11 cellular contexts compared by ENCODE assay signal in genomic region chr1:201721131-201722049, GRCh38.
A peak's percentile ranks its signal among the peaks of the same experiment; 100 is the strongest.
DNase-seq lines count a peak whose midpoint lies in the region; ATAC-seq, FAIRE-seq and TF ChIP-seq lines count a peak whose summit lies in the region.
"Had no signal": no experiment of that assay in that cellular context is flagged by ENCODE, and none has a peak within 500 bp of the region (broad histone marks: within the 10 kb centered on the region; RNA-seq: fewer than 3 reads in every experiment).

No MANE protein-coding gene starts in this region.

- H3K36me3 ChIP-seq in GM23248 (ENCODE audit: low read depth) (peaks cover 10% of the 10 kb centered on the region; the same call in 1 of the 2 replicates), WERI-Rb-1 (peaks cover 38% of the 10 kb centered on the region), skeletal muscle satellite cell (ENCODE audit: insufficient read depth, low read length) (peaks cover 64% of the 10 kb centered on the region)

- H3K4me1 ChIP-seq in GM23248 (ENCODE audit: insufficient read depth) (peaks cover 64% of the 10 kb centered on the region), skeletal muscle satellite cell (ENCODE audit: control insufficient read depth, insufficient read depth, low read length) (peaks cover 58% of the 10 kb centered on the region)

- no peak for TF ChIP-seq CTCF in WERI-Rb-1 (IDR thresholded peaks at IDR 0.05; ENCODE audit: low read depth, low read length)

- peaks cover 95% of the 10 kb centered on the region for H3K79me2 ChIP-seq in GM23248 (ENCODE audit: insufficient read depth)

- no peak for FAIRE-seq in frontal cortex (lab: Jason Lieb, UNC)

- ATAC-seq in HG02588 (IDR thresholded peaks at IDR 0.05; ENCODE audit: unreplicated experiment): no peak
- no peak for ATAC-seq in GM21717 (IDR thresholded peaks at IDR 0.05; ENCODE audit: unreplicated experiment)

- H3K9me3 ChIP-seq in GM23248 (ENCODE audit: low read depth): no peaks in the 10 kb centered on the region
- no peaks in the 10 kb centered on the region for H3K9me3 ChIP-seq in WERI-Rb-1 (ENCODE audit: severe bottlenecking)
- no peaks in the 10 kb centered on the region for H3K9me3 ChIP-seq in skeletal muscle satellite cell (replicated peaks; ENCODE audit: low read length)

- H3K4me2 ChIP-seq in GM23248 (ENCODE audit: unreplicated experiment) (peak overlapping the region; percentile 51), skeletal muscle satellite cell (ENCODE audit: low read length) (peak overlapping the region; percentile 24)

- H3K27ac ChIP-seq in GM23248 (peak overlapping the region; percentile 92), WERI-Rb-1 (peak overlapping the region; percentile 19)

- H2AFZ ChIP-seq in GM23248: no peak overlapping the region

- H3K4me3 ChIP-seq in GM23248 (0 out of 2 replicates have a peak overlapping the region, but pooled peaks have one; percentile 0), WERI-Rb-1 (ENCODE audit: low read depth, low read length) (no peak overlapping the region), skeletal muscle satellite cell (ENCODE audit: low read length) (no peak overlapping the region)

- H3K9me2 ChIP-seq in GM23248 (ENCODE audit: insufficient read depth): no peaks in the 10 kb centered on the region

- no peaks in the 10 kb centered on the region for H3K27me3 ChIP-seq in GM23248 (replicated peaks; ENCODE audit: insufficient read depth)
- H3K27me3 ChIP-seq in WERI-Rb-1 (ENCODE audit: insufficient read depth, low read depth, severe bottlenecking): no peaks in the 10 kb centered on the region
- no peaks in the 10 kb centered on the region for H3K27me3 ChIP-seq in skeletal muscle satellite cell (ENCODE audit: control insufficient read depth, insufficient read depth, low read length)

- peak overlapping the region; percentile 71 for H3K9ac ChIP-seq in GM23248
- peak overlapping the region; percentile 46 for H3K9ac ChIP-seq in skeletal muscle satellite cell (ENCODE audit: low read depth, low read length)

- in situ Hi-C loops in GM23248 (cut with MboI): no loop called here

- WGBS in GM23248 (ENCODE audit: low coverage in 1 of 2, low lambda C conversion rate in 2 of 2, missing lambda C conversion rate in 2 of 2), 2 experiments: 7 to 15% methylated on average over 12 of the region's 12 CpGs

- DNase-seq in GM23248 (peak; percentile 88), WERI-Rb-1 (peak; percentile 82), glomerular visceral epithelial cell (ENCODE audit: extremely low spot score) (peak; percentile 46), frontal cortex (ENCODE audit: low spot score in 2 of 2) (no peak)
- DNase-seq in activated CD4-positive, CD25-positive, alpha-beta regulatory T cell (lab: John Stamatoyannopoulos, UW): no peak
- DNase-seq: DND-41, naive B cell, NCI-H1048 had no signal

- peaks cover 73% of the 10 kb centered on the region for H3F3A ChIP-seq in GM23248 (ENCODE audit: insufficient read depth)

- H4K20me1 ChIP-seq in GM23248 (ENCODE audit: insufficient read depth): no peaks in the 10 kb centered on the region

Comparison
In these comparisons a context has a peak if more than half of its experiments do, and no peak if none do; other contexts are left out.
1. DNase-seq: peak in GM23248 (single experiment), WERI-Rb-1 (single experiment) and glomerular visceral epithelial cell (single experiment); none in frontal cortex (0 of 2) and activated CD4-positive, CD25-positive, alpha-beta regulatory T cell (0 of 4).